ENCODE assay signal across 34 cellular contexts in the genomic region with DNA sequence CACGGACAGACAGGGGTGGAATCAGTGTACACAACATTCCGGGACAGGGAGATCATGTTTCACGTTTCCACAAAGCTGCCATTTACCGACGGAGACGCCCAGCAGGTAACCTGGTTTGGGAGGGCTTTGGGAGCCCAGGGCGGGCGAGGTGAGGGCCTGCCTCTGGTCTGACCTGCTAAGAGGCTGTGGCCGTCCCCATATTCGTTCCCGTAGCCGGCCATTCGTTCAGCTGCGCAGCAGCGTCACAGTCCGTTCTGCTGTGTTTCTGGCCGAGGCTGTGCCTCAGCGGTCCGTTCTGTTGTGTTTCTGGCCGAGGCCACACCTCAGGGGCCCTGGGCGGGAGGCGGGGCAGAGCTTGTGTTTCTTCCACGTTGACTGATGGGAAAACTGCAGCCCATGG.
DNase-seq lines count a peak whose midpoint lies in the region; ATAC-seq, FAIRE-seq and TF ChIP-seq lines count a peak whose summit lies in the region.
"Had no signal": no experiment of that assay in that cellular context is flagged by ENCODE, and none has a peak within 500 bp of the region (broad histone marks: within the 10 kb centered on the region; RNA-seq: fewer than 3 reads in every experiment).

No MANE protein-coding gene starts in this region.

- H3K27me3 ChIP-seq in breast epithelium (no peaks in the 10 kb centered on the region), mammary epithelial cell (ENCODE audit: insufficient read depth, low read length) (no peaks in the 10 kb centered on the region), pancreas (no peaks in the 10 kb centered on the region), colonic mucosa (no peaks in the 10 kb centered on the region)
- H3K27me3 ChIP-seq: adrenal gland, foreskin keratinocyte, hepatocyte, tibial artery had no signal

- H3K4me3 ChIP-seq in breast epithelium (no peak overlapping the region), mammary epithelial cell (replicated peaks in 1 of 3; ENCODE audit: insufficient read depth in 1 of 3, low read depth in 2 of 3, low read length in 3 of 3) (no peak overlapping the region), pancreas (no peak overlapping the region), colonic mucosa (no peak overlapping the region)
- H3K4me3 ChIP-seq: adrenal gland, hepatocyte, tibial artery had no signal

- no peaks in the 10 kb centered on the region for H3K4me1 ChIP-seq in breast epithelium
- no peaks in the 10 kb centered on the region for H3K4me1 ChIP-seq in mammary epithelial cell (ENCODE audit: insufficient read depth, low read length)
- peaks cover 12 to 22% (median 21%) of the 10 kb centered on the region in 3 donors for H3K4me1 ChIP-seq in pancreas
- no peaks in the 10 kb centered on the region for H3K4me1 ChIP-seq in colonic mucosa
- H3K4me1 ChIP-seq: adrenal gland had no signal

- H3K36me3 Mint-ChIP-seq in glutamatergic neuron (ENCODE audit: unreplicated experiment) (no peaks in the 10 kb centered on the region), type B pancreatic cell (peaks cover 4% of the 10 kb centered on the region)
- H3K36me3 Mint-ChIP-seq: activated CD8-positive, alpha-beta memory T cell treated with anti-CD3 and anti-CD28 coated beads, Interleukin-2, amount 10 ng/mL, durations not matched to agents 7 days and 5 days had no signal

- no TSS peak for BruUV-seq in mammary epithelial cell (replicated peaks; lab: Mats Ljungman, UMichigan)

- H3K4me3 Mint-ChIP-seq in glutamatergic neuron (ENCODE audit: unreplicated experiment) (no peak overlapping the region), type B pancreatic cell (peak overlapping the region; percentile 74)
- H3K4me3 Mint-ChIP-seq: activated B cell treated with CpG ODN at 0.5 μM for 24 hours; activated CD8-positive, alpha-beta memory T cell treated with anti-CD3 and anti-CD28 coated beads, Interleukin-2, amount 10 ng/mL, durations not matched to agents 7 days and 5 days; activated naive CD4-positive, alpha-beta T cell treated with anti-CD3 and anti-CD28 coated beads for 36 hours; brain; CD4-positive, alpha-beta T cell; IgD-negative memory B cell; naive thymus-derived CD8-positive, alpha-beta T cell; stimulated activated naive CD8-positive, alpha-beta T cell treated with anti-CD3 and anti-CD28 coated beads, Interleukin-15, Interleukin-2, amounts not matched to agents 100 ng/mL and 50 ng/mL, for 24 hours had no signal

- peaks cover 13% of the 10 kb centered on the region for H3K4me1 Mint-ChIP-seq in glutamatergic neuron (ENCODE audit: low read depth, unreplicated experiment)
- H3K4me1 Mint-ChIP-seq in type B pancreatic cell (ENCODE audit: unreplicated experiment) = peaks cover 18% of the 10 kb centered on the region
- H3K4me1 Mint-ChIP-seq: activated B cell treated with CpG ODN at 0.5 μM for 24 hours; activated CD8-positive, alpha-beta memory T cell treated with anti-CD3 and anti-CD28 coated beads, Interleukin-2, amount 10 ng/mL, durations not matched to agents 7 days and 5 days had no signal

- H4K20me1 ChIP-seq in mammary epithelial cell (ENCODE audit: insufficient read depth, low read length) = no peaks in the 10 kb centered on the region

- H3K9ac ChIP-seq in mammary epithelial cell (ENCODE audit: insufficient read depth, low read length) = no peak overlapping the region
- no peak overlapping the region for H3K9ac ChIP-seq in colonic mucosa (ENCODE audit: low read depth in 2 of 2, low read length in 2 of 2)

- H3K27ac Mint-ChIP-seq in glutamatergic neuron (ENCODE audit: unreplicated experiment) (peak overlapping the region; percentile 66), type B pancreatic cell (peak overlapping the region; percentile 76)
- H3K27ac Mint-ChIP-seq: activated B cell treated with CpG ODN at 0.5 μM for 24 hours; activated CD8-positive, alpha-beta memory T cell treated with anti-CD3 and anti-CD28 coated beads, Interleukin-2, amount 10 ng/mL, durations not matched to agents 7 days and 5 days; activated naive CD4-positive, alpha-beta T cell treated with anti-CD3 and anti-CD28 coated beads for 36 hours; CD4-positive, alpha-beta T cell; IgD-negative memory B cell; stimulated activated naive CD8-positive, alpha-beta T cell treated with anti-CD3 and anti-CD28 coated beads, Interleukin-15, Interleukin-2, amounts not matched to agents 100 ng/mL and 50 ng/mL, for 24 hours had no signal

- no peaks in the 10 kb centered on the region for H3K36me3 ChIP-seq in breast epithelium
- peaks cover 4% of the 10 kb centered on the region for H3K36me3 ChIP-seq in mammary epithelial cell (ENCODE audit: insufficient read depth, low read length)
- H3K36me3 ChIP-seq in pancreas = peaks cover 0 to 31% (median 4%) of the 10 kb centered on the region in 3 donors
- H3K36me3 ChIP-seq in colonic mucosa = no peaks in the 10 kb centered on the region

- ATAC-seq in pancreas = no peak
- ATAC-seq: activated CD8-positive, alpha-beta memory T cell treated with anti-CD3 and anti-CD28 coated beads, Interleukin-2, amount 10 ng/mL, durations not matched to agents 7 days and 5 days; esophagus mucosa; foreskin keratinocyte; left lobe of liver; naive thymus-derived CD8-positive, alpha-beta T cell; PC-3 had no signal

- 87% methylated on average over 11 of the region's 23 CpGs for WGBS in mammary epithelial cell (ENCODE audit: low coverage, missing lambda C conversion rate)
- 83 to 85% methylated on average over 23 of the region's 23 CpGs for WGBS in pancreas, 2 donors

- no peaks in the 10 kb centered on the region for H3K79me2 ChIP-seq in mammary epithelial cell (ENCODE audit: insufficient read depth, low read length)
- H3K79me2 ChIP-seq: hepatocyte had no signal

- DNase-seq in breast epithelium (ENCODE audit: low spot score in 2 of 2) = peak in 1 of 2 donors; percentile 68
- DNase-seq in mammary epithelial cell = no peak
- no peak for DNase-seq in glutamatergic neuron
- DNase-seq in pancreas = peak in 2 of 6 donors; percentile 18 to 53
- no peak for DNase-seq in type B pancreatic cell (ENCODE audit: extremely low spot score, unreplicated experiment)
- no peak for DNase-seq in mucosa of gallbladder (ENCODE audit: low spot score)
- no peak for DNase-seq in HuH-7.5 (ENCODE audit: low spot score)
- no peak for DNase-seq in colonic mucosa
- DNase-seq: 8988T; activated B cell treated with CpG ODN at 0.5 μM for 24 hours; activated CD4-positive, alpha-beta T cell treated with anti-CD3 and anti-CD28 coated beads, Interleukin-2, amount 50 U/mL, for 1 hour; activated CD8-positive, alpha-beta memory T cell treated with anti-CD3 and anti-CD28 coated beads, Interleukin-2, amount 10 ng/mL, durations not matched to agents 7 days and 5 days; activated naive CD4-positive, alpha-beta T cell treated with anti-CD3 and anti-CD28 coated beads for 36 hours; activated T-cell treated with anti-CD3 and anti-CD28 coated beads, Interleukin-2, amount 50 U/mL, for 48 hours; foreskin keratinocyte; H7; mesendoderm; naive thymus-derived CD8-positive, alpha-beta T cell; NCI-H1092 treated with DMSO at 0.1 percent for 48 hours; NCI-H187 treated with DMSO at 0.1 percent for 48 hours; NCI-H524 treated with DMSO at 0.1 percent for 48 hours; PC-3; SHP77; T1000 had no signal

- H3K27me3 Mint-ChIP-seq in glutamatergic neuron (ENCODE audit: unreplicated experiment) = peaks cover 4% of the 10 kb centered on the region
- no peaks in the 10 kb centered on the region for H3K27me3 Mint-ChIP-seq in type B pancreatic cell
- H3K27me3 Mint-ChIP-seq: activated B cell treated with CpG ODN at 0.5 μM for 24 hours; activated CD8-positive, alpha-beta memory T cell treated with anti-CD3 and anti-CD28 coated beads, Interleukin-2, amount 10 ng/mL, durations not matched to agents 7 days and 5 days; brain; CD4-positive, alpha-beta T cell; IgD-negative memory B cell; naive thymus-derived CD8-positive, alpha-beta T cell; stimulated activated naive CD8-positive, alpha-beta T cell treated with anti-CD3 and anti-CD28 coated beads, Interleukin-15, Interleukin-2, amounts not matched to agents 100 ng/mL and 50 ng/mL, for 24 hours had no signal

- H3K27ac ChIP-seq in breast epithelium (peak overlapping the region; percentile 87 to 88), mammary epithelial cell (ENCODE audit: insufficient read depth, low read depth, low read length) (no peak overlapping the region), pancreas (peak overlapping the region in 3 of 4 donors; percentile 64 to 83 (median 77)), colonic mucosa (no peak overlapping the region)
- H3K27ac ChIP-seq: adrenal gland, foreskin keratinocyte, hepatocyte had no signal

- no peak overlapping the region for H2AFZ ChIP-seq in mammary epithelial cell (ENCODE audit: low read depth, low read length)
- H2AFZ ChIP-seq: hepatocyte had no signal

- H3K9me3 Mint-ChIP-seq in glutamatergic neuron (ENCODE audit: unreplicated experiment) = peaks cover 3% of the 10 kb centered on the region
- no peaks in the 10 kb centered on the region for H3K9me3 Mint-ChIP-seq in type B pancreatic cell
- H3K9me3 Mint-ChIP-seq: activated B cell treated with CpG ODN at 0.5 μM for 24 hours; activated naive CD4-positive, alpha-beta T cell treated with anti-CD3 and anti-CD28 coated beads for 36 hours; brain; CD4-positive, alpha-beta T cell; naive thymus-derived CD8-positive, alpha-beta T cell; stimulated activated naive CD8-positive, alpha-beta T cell treated with anti-CD3 and anti-CD28 coated beads, Interleukin-15, Interleukin-2, amounts not matched to agents 100 ng/mL and 50 ng/mL, for 24 hours had no signal

- no peak overlapping the region for H3K4me2 ChIP-seq in mammary epithelial cell (ENCODE audit: insufficient read depth, low read depth, low read length)
- H3K4me2 ChIP-seq: hepatocyte had no signal

- H3K9me3 ChIP-seq in breast epithelium (no peaks in the 10 kb centered on the region), mammary epithelial cell (replicated peaks; ENCODE audit: insufficient read depth, low read length) (no peaks in the 10 kb centered on the region), pancreas (no peaks in the 10 kb centered on the region), colonic mucosa (no peaks in the 10 kb centered on the region)
- H3K9me3 ChIP-seq: adrenal gland, tibial artery had no signal

- intact Hi-C loops in breast epithelium (cut with DNase I; ENCODE audit: low total_unique reads) = no loop called here
- intact Hi-C loops in mammary epithelial cell (cut with micrococcal nuclease) = no loop called here
- intact Hi-C loops in pancreas (cut with DNase I) = no loop called here
- intact Hi-C loops in colonic mucosa (cut with DNase I) = no loop called here

- TF ChIP-seq POLR2A in breast epithelium (IDR thresholded peaks at IDR 0.05) = no peak

- TF ChIP-seq CTCF in breast epithelium (IDR thresholded peaks at IDR 0.05) = no peak
- no peak for TF ChIP-seq CTCF in mammary epithelial cell (conservative IDR thresholded peaks at IDR 0.05 in 1 of 2, IDR thresholded peaks at IDR 0.05 in 1 of 2; ENCODE audit: extremely low read depth in 1 of 2, insufficient read depth in 1 of 2, low read depth in 1 of 2, low read length in 2 of 2)
- TF ChIP-seq CTCF in glutamatergic neuron (IDR thresholded peaks at IDR 0.05; ENCODE audit: partially characterized antibody, unreplicated experiment) = no peak
- no peak for TF ChIP-seq CTCF in pancreas (IDR thresholded peaks at IDR 0.05)
- no peak for TF ChIP-seq CTCF in type B pancreatic cell (conservative IDR thresholded peaks at IDR 0.05)
- no peak for TF ChIP-seq CTCF in colonic mucosa (IDR thresholded peaks at IDR 0.05)

- CTCF ChIA-PET in mammary epithelial cell (lab: Charles Lee; ENCODE audit: low non-redundant PET) = no interaction called here

- dilution Hi-C loops in mammary epithelial cell (cut with HindIII; ENCODE audit: low sequenced_read_pairs) = no loop called here

- FAIRE-seq in pancreas (lab: Jason Lieb, UNC) = no peak
- FAIRE-seq: GM12892 had no signal

- in situ Hi-C loops in mammary epithelial cell (cut with MboI; ENCODE audit: low sequenced_read_pairs in 2 of 2) = no loop called here

Comparison
In these comparisons a context has a peak if more than half of its experiments do, and no peak if none do; other contexts are left out.
1. H3K27ac ChIP-seq: peak in breast epithelium (2 of 2) and pancreas (3 of 4); none in mammary epithelial cell (single experiment) and colonic mucosa (single experiment).